Comparison of ENCODE assay signal across 19 cellular contexts in the genomic region with DNA sequence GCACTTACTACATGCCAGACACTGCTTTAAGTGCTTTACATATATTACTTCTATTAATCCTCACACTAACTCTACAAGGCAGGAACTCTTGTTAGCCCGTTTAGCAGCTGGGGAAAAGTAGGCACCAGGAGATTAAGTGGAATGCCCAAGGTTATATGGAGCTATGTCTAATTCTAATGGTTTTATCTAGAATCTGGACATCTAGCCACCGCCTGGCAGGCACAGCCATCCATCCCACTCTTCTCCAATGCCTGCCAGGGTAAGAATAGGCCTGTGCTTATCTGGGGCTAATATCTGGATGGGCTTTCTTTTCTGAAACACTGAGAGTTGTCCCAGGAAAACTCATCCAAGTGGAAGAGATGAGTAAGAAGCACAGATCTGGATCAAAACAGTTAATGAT.
"Had no signal": no experiment of that assay in that cellular context is flagged by ENCODE, and none has a peak within 500 bp of the region (broad histone marks: within the 10 kb centered on the region; RNA-seq: fewer than 3 reads in every experiment).

No MANE protein-coding gene starts in this region.

- H3K36me3 ChIP-seq: SJSA1 had no signal

- ATAC-seq: HepG2 had no signal

- DNase-seq: IMR-90, Karpas-422, KG1, MM.1S, NCI-H1436, NCI-H187, NCI-H2029, NCI-H2081 treated with DMSO at 0.1 percent for 48 hours, NCI-H2171, NCI-H226, NCI-H446, NCI-H510A, NCI-H526 treated with DMSO at 0.1 percent for 48 hours, NCI-H748 treated with DMSO at 0.1 percent for 48 hours, Right ventricle myocardium superior, RPMI8226, SIG-M5 had no signal

- H3K9me3 ChIP-seq: SJSA1 had no signal

- H3K27me3 ChIP-seq: SJSA1 had no signal

- H3K4me1 ChIP-seq: SJSA1 had no signal

- H3K4me3 ChIP-seq: SJSA1 had no signal

- H3K27ac ChIP-seq: SJSA1 had no signal
